In genomic region chr1:27547220-27548116, GRCh38 we compare ENCODE assay signal across 1 cellular context.
TF ChIP-seq lines count a peak whose summit lies in the region.

No MANE protein-coding gene starts in this region.

TF ChIP-seq in K562, 482 proteins besides CTCF, POLR2A, EP300 and RAD21 (continued from another document):
- TF ChIP-seq POLR2G (IDR thresholded peaks at IDR 0.05; ENCODE audit: low read depth, low read length) (peak; percentile 58), MAFG (tag; conservative IDR thresholded peaks at IDR 0.05) (no peak), HDAC6 (IDR thresholded peaks at IDR 0.05; ENCODE audit: low read depth, low read length) (no peak), ZSCAN32 (CRISPR knock-in tag; IDR thresholded peaks at IDR 0.05) (no peak), ZNF12 (CRISPR knock-in tag; IDR thresholded peaks at IDR 0.05) (no peak), MAX (CRISPR knock-in tag; IDR thresholded peaks at IDR 0.05) (0 out of 2 replicates have a peak, but pooled peaks have one; percentile 5), MCM7 (IDR thresholded peaks at IDR 0.05) (no peak), NBN (IDR thresholded peaks at IDR 0.05; ENCODE audit: low read depth) (no peak), ELF2 (CRISPR knock-in tag; IDR thresholded peaks at IDR 0.05) (no peak), SAFB (IDR thresholded peaks at IDR 0.05; ENCODE audit: borderline replicate concordance, low read depth, low read length) (no peak), ZFPM2 (CRISPR knock-in tag; IDR thresholded peaks at IDR 0.05) (no peak), E2F4 (CRISPR knock-in tag; IDR thresholded peaks at IDR 0.05; ENCODE audit: low read depth) (no peak), ARID4B (CRISPR knock-in tag; IDR thresholded peaks at IDR 0.05) (0 out of 2 replicates have a peak, but pooled peaks have one; percentile 23)
TF ChIP-seq in K562: peak in this region for 5.
